In the genomic region with DNA sequence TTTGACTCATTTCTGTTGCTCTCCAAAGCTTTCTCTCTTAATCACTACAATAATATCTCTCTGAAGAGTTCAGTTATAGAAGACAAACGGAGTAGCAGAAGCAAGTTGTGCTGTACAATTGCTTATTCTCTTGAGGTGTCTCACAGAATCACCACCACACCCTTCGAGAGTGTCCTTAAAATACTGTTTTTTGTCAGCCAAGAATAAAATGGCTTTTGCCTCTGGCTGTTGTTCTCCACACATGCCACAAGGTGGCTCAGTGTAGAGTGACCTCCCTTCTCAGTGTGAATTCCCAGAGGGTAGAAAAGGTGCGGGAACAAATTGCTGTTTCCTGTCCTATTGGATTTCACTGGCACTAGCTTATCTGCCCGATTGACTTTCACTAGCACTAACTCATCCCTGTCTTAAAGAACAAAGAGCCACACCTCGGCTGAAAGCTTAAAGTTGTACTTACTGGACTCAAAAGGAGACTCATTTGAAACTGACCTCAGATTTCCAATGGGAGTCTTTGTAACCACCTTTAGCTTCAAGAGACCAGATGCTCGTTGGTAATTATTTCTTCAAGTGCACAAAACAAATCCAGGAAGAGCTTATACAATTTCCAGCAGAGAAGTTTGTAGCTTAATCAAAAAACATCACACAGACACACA, we compare ENCODE assay signal across 8 cellular contexts.
DNase-seq lines count a peak whose midpoint lies in the region; ATAC-seq and TF ChIP-seq lines count a peak whose summit lies in the region.

No MANE protein-coding gene starts in this region.

- POLR2A ChIA-PET in activated CD4-positive, alpha-beta T cell treated with anti-CD3 and anti-CD28 coated beads, Interleukin-2, amount 10 ng/mL, durations not matched to agents 7 days and 5 days (lab: Charles Lee): interaction anchor here (0.6 kb wide), 1 partner anchor 185 kb away, joined by 3 read pairs; no protein-coding TSS in a partner anchor

- no peak for TF ChIP-seq POLR2A in erythroblast (IDR thresholded peaks at IDR 0.05; ENCODE audit: low read length)

- no peaks in the 10 kb centered on the region for H3K27me3 Mint-ChIP-seq in activated CD4-positive, alpha-beta T cell treated with anti-CD3 and anti-CD28 coated beads, Interleukin-2, amount 10 ng/mL, durations not matched to agents 7 days and 5 days
- H3K27me3 Mint-ChIP-seq in nephron (ENCODE audit: low read depth): no peaks in the 10 kb centered on the region

- CTCF ChIA-PET in activated CD4-positive, alpha-beta T cell treated with anti-CD3 and anti-CD28 coated beads, Interleukin-2, amount 10 ng/mL, durations not matched to agents 7 days and 5 days (lab: Charles Lee): interaction anchor here (0.6 to 3.3 kb wide), 30 partner anchors 10 to 246 kb away, joined by 3 to 30 read pairs (median 4); no protein-coding TSS in a partner anchor

- peaks cover 49% of the 10 kb centered on the region for H3K4me1 Mint-ChIP-seq in activated CD4-positive, alpha-beta T cell treated with anti-CD3 and anti-CD28 coated beads, Interleukin-2, amount 10 ng/mL, durations not matched to agents 7 days and 5 days
- H3K4me1 Mint-ChIP-seq in nephron: no peaks in the 10 kb centered on the region

- TF ChIP-seq CTCF in nephron (IDR thresholded peaks at IDR 0.05; ENCODE audit: unreplicated experiment in 3 of 3): peak; percentile 44 to 67 (median 64)

- peaks cover 10% of the 10 kb centered on the region for H3K9me3 Mint-ChIP-seq in activated CD4-positive, alpha-beta T cell treated with anti-CD3 and anti-CD28 coated beads, Interleukin-2, amount 10 ng/mL, durations not matched to agents 7 days and 5 days
- H3K9me3 Mint-ChIP-seq in nephron: no peaks in the 10 kb centered on the region

- H3K4me3 Mint-ChIP-seq in activated CD4-positive, alpha-beta T cell treated with anti-CD3 and anti-CD28 coated beads, Interleukin-2, amount 10 ng/mL, durations not matched to agents 7 days and 5 days: no peak overlapping the region
- no peak overlapping the region for H3K4me3 Mint-ChIP-seq in nephron

- DNase-seq in NCI-H446 (lab: John Stamatoyannopoulos, UW) (peak; percentile 1 to 9), NCI-H446 treated with DMSO at 0.1 percent for 48 hours (lab: John Stamatoyannopoulos, UW) (no peak), NCI-H226 (peak; percentile 13), erythroblast (lab: John Stamatoyannopoulos, UW) (peak; percentile 17 to 26)
- peak; percentile 47 for DNase-seq in activated CD4-positive, alpha-beta T cell treated with anti-CD3 and anti-CD28 coated beads, Interleukin-2, amount 10 ng/mL, durations not matched to agents 7 days and 5 days

- H3K27ac Mint-ChIP-seq in activated CD4-positive, alpha-beta T cell treated with anti-CD3 and anti-CD28 coated beads, Interleukin-2, amount 10 ng/mL, durations not matched to agents 7 days and 5 days: peak overlapping the region; percentile 83
- H3K27ac Mint-ChIP-seq in nephron: no peak overlapping the region

- H3K36me3 Mint-ChIP-seq in activated CD4-positive, alpha-beta T cell treated with anti-CD3 and anti-CD28 coated beads, Interleukin-2, amount 10 ng/mL, durations not matched to agents 7 days and 5 days (ENCODE audit: low read depth): peaks cover 14% of the 10 kb centered on the region
- no peaks in the 10 kb centered on the region for H3K36me3 Mint-ChIP-seq in nephron (ENCODE audit: low read depth)

- ATAC-seq in HG02938 (IDR thresholded peaks at IDR 0.05; ENCODE audit: unreplicated experiment): peak; percentile 66
- no peak for ATAC-seq in HG03108 (IDR thresholded peaks at IDR 0.05; ENCODE audit: unreplicated experiment)
